ENCODE assay signal across 8 cellular contexts in the genomic region with DNA sequence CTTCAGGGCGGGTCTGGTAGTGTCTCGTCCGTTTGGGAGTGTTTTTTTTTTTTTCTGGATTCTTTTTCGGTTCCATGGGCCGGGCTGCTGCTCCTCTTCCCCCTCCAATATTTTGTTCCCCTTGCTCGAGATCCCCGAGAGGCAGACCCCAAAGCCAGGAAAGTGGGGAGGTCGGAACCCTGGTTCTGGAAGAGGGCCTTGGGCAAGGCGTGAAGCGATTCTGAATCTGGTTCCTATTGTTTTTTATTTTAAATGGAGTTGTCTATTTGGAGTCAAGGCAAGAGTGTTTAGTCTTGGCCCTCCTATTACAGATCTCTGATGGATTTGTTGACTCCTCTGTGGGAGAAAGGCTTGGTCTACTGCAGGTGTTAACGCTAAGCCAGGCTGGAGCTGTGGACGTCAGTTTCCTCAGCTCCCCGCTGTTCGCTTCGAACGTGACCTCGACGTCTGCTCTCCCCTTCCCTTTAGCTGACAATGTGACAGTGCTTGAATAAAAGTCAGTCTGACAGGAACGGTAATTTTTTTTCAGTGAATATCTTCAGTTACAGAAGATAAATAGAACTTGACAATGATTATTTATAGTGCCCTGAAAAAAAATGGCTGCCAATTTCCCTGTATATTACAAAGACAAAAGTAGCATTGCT. TPM values are rescaled to one million over a fixed set of nuclear protein-coding genes. Genes with fewer than 3 reads are reported as not detected.
A peak's percentile ranks its signal among the peaks of the same experiment; 100 is the strongest.
DNase-seq lines count a peak whose midpoint lies in the region; ATAC-seq and TF ChIP-seq lines count a peak whose summit lies in the region.

No MANE protein-coding gene starts in this region.

- H3K36me3 ChIP-seq in GM23338 (ENCODE audit: insufficient read depth) (no peaks in the 10 kb centered on the region), OCI-LY3 (replicated peaks; ENCODE audit: low read depth, low read length) (no peaks in the 10 kb centered on the region), vagina (no peaks in the 10 kb centered on the region)

- H3K36me3 Mint-ChIP-seq in GM23338 (ENCODE audit: low read depth) (no peaks in the 10 kb centered on the region; the same call in 2 of the 3 replicates), osteocyte (ENCODE audit: unreplicated experiment) (no peaks in the 10 kb centered on the region)

- TF ChIP-seq CTCF in AG04450 (IDR thresholded peaks at IDR 0.05; ENCODE audit: low read depth, low read length) (no peak), GM23338 (conservative IDR thresholded peaks at IDR 0.05; ENCODE audit: low read depth in 2 of 2) (no peak), OCI-LY3 (IDR thresholded peaks at IDR 0.05; ENCODE audit: low read depth, low read length) (no peak), osteocyte (IDR thresholded peaks at IDR 0.05) (no peak), vagina (IDR thresholded peaks at IDR 0.05) (no peak)

- intact Hi-C loops in vagina (cut with DNase I), result loop anchor here (5.0 kb wide), 1 partner anchor 50 kb away; a partner anchor contains a TSS

- H3K4me1 Mint-ChIP-seq in GM23338 (no peaks in the 10 kb centered on the region), osteocyte (ENCODE audit: unreplicated experiment) (peaks cover 19% of the 10 kb centered on the region)

- H3K27me3 Mint-ChIP-seq in GM23338 (ENCODE audit: insufficient read depth, low read depth, poor library complexity) (peaks cover 5% of the 10 kb centered on the region), osteocyte (ENCODE audit: unreplicated experiment) (no peaks in the 10 kb centered on the region)

- CTCF ChIA-PET in AG04450 (lab: Charles Lee), result interaction anchor here (0.5 to 2.2 kb wide), 4 partner anchors 156 to 978 kb away, joined by 3 to 23 read pairs (median 10); no protein-coding TSS in a partner anchor

- H3K9ac ChIP-seq in OCI-LY3 (ENCODE audit: low read length), result peak overlapping the region; percentile 95

- H3K4me2 ChIP-seq in GM23338, result peak overlapping the region; percentile 88
- H3K4me2 ChIP-seq in OCI-LY3 (ENCODE audit: low read length), result peak overlapping the region; percentile 79

- H3F3A ChIP-seq in GM23338 (replicated peaks; ENCODE audit: low read depth), result no peaks in the 10 kb centered on the region

- H4K20me1 ChIP-seq in GM23338 (replicated peaks; ENCODE audit: insufficient read depth) (no peaks in the 10 kb centered on the region), OCI-LY3 (ENCODE audit: insufficient read depth, low read length) (no peaks in the 10 kb centered on the region)

- H3K4me3 Mint-ChIP-seq in GM23338, result peak overlapping the region; percentile 99
- H3K4me3 Mint-ChIP-seq in osteocyte (ENCODE audit: unreplicated experiment), result peak overlapping the region; percentile 99

- no peaks in the 10 kb centered on the region; the same call in 2 of the 3 replicates for H3K9me3 Mint-ChIP-seq in GM23338
- no peaks in the 10 kb centered on the region for H3K9me3 Mint-ChIP-seq in osteocyte (ENCODE audit: unreplicated experiment)

- ATAC-seq in GM23338 (peak; percentile 5; the same call in 2 of the 3 replicates), GM19455 (IDR thresholded peaks at IDR 0.05; ENCODE audit: unreplicated experiment) (no peak)

- H3K9me3 ChIP-seq in AG04450 (ENCODE audit: control insufficient read depth, insufficient read depth, low read length), result no peaks in the 10 kb centered on the region
- H3K9me3 ChIP-seq in OCI-LY3 (ENCODE audit: insufficient read depth, low read length), result no peaks in the 10 kb centered on the region
- no peaks in the 10 kb centered on the region for H3K9me3 ChIP-seq in vagina

- DNase-seq in AG04450 (ENCODE audit: low read depth, low spot score) (no peak), GM23338 (ENCODE audit: low spot score) (peak; percentile 48), germinal center (ENCODE audit: low spot score) (peak; percentile 41), osteocyte (ENCODE audit: extremely low spot score, unreplicated experiment) (no peak), vagina (ENCODE audit: extremely low spot score in 2 of 2) (peak in 1 of 2 donors; percentile 88)
- DNase-seq in activated gamma-delta T cell treated with anti-CD3 and anti-CD28 coated beads, Interleukin-2, amount 50 U/mL, for 16 hours (ENCODE audit: low read depth), result peak; percentile 1

- POLR2A ChIA-PET in AG04450 (lab: Yijun Ruan, JAX), result no interaction called here

- no peaks in the 10 kb centered on the region for H3K27me3 ChIP-seq in AG04450 (ENCODE audit: control insufficient read depth, insufficient read depth, low read length)
- no peaks in the 10 kb centered on the region for H3K27me3 ChIP-seq in GM23338 (ENCODE audit: insufficient read depth)
- H3K27me3 ChIP-seq in OCI-LY3 (ENCODE audit: low read depth, low read length), result no peaks in the 10 kb centered on the region
- no peaks in the 10 kb centered on the region for H3K27me3 ChIP-seq in vagina

- H3K9me2 ChIP-seq in GM23338 (ENCODE audit: insufficient read depth), result no peaks in the 10 kb centered on the region

- H3K27ac Mint-ChIP-seq in GM23338 (peak overlapping the region; percentile 98), osteocyte (ENCODE audit: unreplicated experiment) (peak overlapping the region; percentile 100)

- TF ChIP-seq POLR2A in vagina (IDR thresholded peaks at IDR 0.05), result no peak

- H3K4me1 ChIP-seq in GM23338 (ENCODE audit: insufficient read depth), result no peaks in the 10 kb centered on the region
- peaks cover 10% of the 10 kb centered on the region for H3K4me1 ChIP-seq in OCI-LY3 (ENCODE audit: low read length)
- peaks cover 6% of the 10 kb centered on the region for H3K4me1 ChIP-seq in vagina

- H3K79me2 ChIP-seq in GM23338 (replicated peaks; ENCODE audit: insufficient read depth) (peaks cover 10% of the 10 kb centered on the region; the same call in 1 of the 2 replicates), OCI-LY3 (ENCODE audit: low read length) (peaks cover 29% of the 10 kb centered on the region)

- peak overlapping the region; percentile 97 for H3K27ac ChIP-seq in AG04450 (ENCODE audit: low read depth, low read length)
- H3K27ac ChIP-seq in GM23338 (ENCODE audit: low read depth), result peak overlapping the region; percentile 93; the same call in 1 of the 2 replicates
- peak overlapping the region; percentile 87 for H3K27ac ChIP-seq in OCI-LY3 (ENCODE audit: low read length)
- H3K27ac ChIP-seq in vagina, result peak overlapping the region; percentile 99

- H3K4me3 ChIP-seq in AG04450 (ENCODE audit: low read depth, low read length) (peak overlapping the region; percentile 87), GM23338 (peak overlapping the region; percentile 94), OCI-LY3 (ENCODE audit: low read length) (peak overlapping the region; percentile 94), vagina (peak overlapping the region; percentile 79 to 90)

- peak overlapping the region; percentile 77; the same call in 1 of the 2 replicates for H2AFZ ChIP-seq in GM23338
- H2AFZ ChIP-seq in OCI-LY3 (ENCODE audit: low read depth, low read length), result peak overlapping the region; percentile 44

TF ChIP-seq in GM23338, 12 proteins besides CTCF, POLR2A, EP300 and RAD21:
- 0 out of 2 replicates have a peak, but pooled peaks have one; percentile 13 for TF ChIP-seq CREB1 (CRISPR knock-in tag; IDR thresholded peaks at IDR 0.05; ENCODE audit: low read depth)
- TF ChIP-seq, protein P1, sequence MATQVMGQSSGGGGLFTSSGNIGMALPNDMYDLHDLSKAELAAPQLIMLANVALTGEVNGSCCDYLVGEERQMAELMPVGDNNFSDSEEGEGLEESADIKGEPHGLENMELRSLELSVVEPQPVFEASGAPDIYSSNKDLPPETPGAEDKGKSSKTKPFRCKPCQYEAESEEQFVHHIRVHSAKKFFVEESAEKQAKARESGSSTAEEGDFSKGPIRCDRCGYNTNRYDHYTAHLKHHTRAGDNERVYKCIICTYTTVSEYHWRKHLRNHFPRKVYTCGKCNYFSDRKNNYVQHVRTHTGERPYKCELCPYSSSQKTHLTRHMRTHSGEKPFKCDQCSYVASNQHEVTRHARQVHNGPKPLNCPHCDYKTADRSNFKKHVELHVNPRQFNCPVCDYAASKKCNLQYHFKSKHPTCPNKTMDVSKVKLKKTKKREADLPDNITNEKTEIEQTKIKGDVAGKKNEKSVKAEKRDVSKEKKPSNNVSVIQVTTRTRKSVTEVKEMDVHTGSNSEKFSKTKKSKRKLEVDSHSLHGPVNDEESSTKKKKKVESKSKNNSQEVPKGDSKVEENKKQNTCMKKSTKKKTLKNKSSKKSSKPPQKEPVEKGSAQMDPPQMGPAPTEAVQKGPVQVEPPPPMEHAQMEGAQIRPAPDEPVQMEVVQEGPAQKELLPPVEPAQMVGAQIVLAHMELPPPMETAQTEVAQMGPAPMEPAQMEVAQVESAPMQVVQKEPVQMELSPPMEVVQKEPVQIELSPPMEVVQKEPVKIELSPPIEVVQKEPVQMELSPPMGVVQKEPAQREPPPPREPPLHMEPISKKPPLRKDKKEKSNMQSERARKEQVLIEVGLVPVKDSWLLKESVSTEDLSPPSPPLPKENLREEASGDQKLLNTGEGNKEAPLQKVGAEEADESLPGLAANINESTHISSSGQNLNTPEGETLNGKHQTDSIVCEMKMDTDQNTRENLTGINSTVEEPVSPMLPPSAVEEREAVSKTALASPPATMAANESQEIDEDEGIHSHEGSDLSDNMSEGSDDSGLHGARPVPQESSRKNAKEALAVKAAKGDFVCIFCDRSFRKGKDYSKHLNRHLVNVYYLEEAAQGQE (IDR thresholded peaks at IDR 0.05; ENCODE audit: unreplicated experiment), result no peak

RNA-seq across cellular contexts. Expression of a gene that starts 0.7 kb away (rescaled TPM):
- polyA plus RNA-seq in AG04450 (2011; rRNA removed), result 3.5 and 4.1 TPM in 2 replicates
- polyA minus RNA-seq in AG04450 (2011; rRNA and poly(A)+ RNA removed), result 3.7 and 7.4 TPM in 2 replicates
- 2.4 and 5.3 TPM in 2 replicates for total RNA-seq in GM23338 (2014; rRNA removed; shearing (Covaris generic))
- polyA plus RNA-seq in GM23338 (2016; fragmentation: Nextera tagmentation; extraction: Ambion mirVana), result 1.9 and 2.6 TPM in 2 replicates
- 7.0 and 7.3 TPM in 2 replicates for total RNA-seq in osteocyte
- total RNA-seq in vagina, result 11.3 TPM

RNA-seq across cellular contexts. Expression of a gene that starts 52.4 kb away (rescaled TPM):
- polyA plus RNA-seq in AG04450 (2011; rRNA removed) (29.6 and 41.1 TPM in 2 replicates), GM23338 (2016; fragmentation: Nextera tagmentation; extraction: Ambion mirVana) (9.5 and 9.7 TPM in 2 replicates)
- 74.7 and 85.1 TPM in 2 replicates for polyA minus RNA-seq in AG04450 (2011; rRNA and poly(A)+ RNA removed)
- 30.1 and 32.4 TPM in 2 replicates for total RNA-seq in GM23338 (2014; rRNA removed; shearing (Covaris generic))
- total RNA-seq in osteocyte (99.9 and 118 TPM in 2 replicates), vagina (90.6 TPM)

Comparison
In these comparisons a context has a peak if more than half of its experiments do, and no peak if none do; other contexts are left out.
1. DNase-seq: peak in GM23338 (single experiment), activated gamma-delta T cell treated with anti-CD3 and anti-CD28 coated beads, Interleukin-2, amount 50 U/mL, for 16 hours (single experiment) and germinal center (single experiment); none in AG04450 (single experiment) and osteocyte (single experiment).
2. Peak in every context shown above with its lines, with median percentiles within 50 percentile points of each other: H3K27ac ChIP-seq and H3K4me3 ChIP-seq.